31 cellular contexts compared by ENCODE assay signal in genomic region chr3:133092676-133093075, GRCh38. TPM values are rescaled to one million over a fixed set of nuclear protein-coding genes. Genes with fewer than 3 reads are reported as not detected.
"Had no signal": no experiment of that assay in that cellular context is flagged by ENCODE, and none has a peak within 500 bp of the region (broad histone marks: within the 10 kb centered on the region; RNA-seq: fewer than 3 reads in every experiment).

No MANE protein-coding gene starts in this region.

- H3K4me1 Mint-ChIP-seq: activated CD4-positive, alpha-beta T cell treated with anti-CD3 and anti-CD28 coated beads, Interleukin-2, amount 10 ng/mL, durations not matched to agents 24 days and 14 days; activated naive CD8-positive, alpha-beta T cell treated with anti-CD3 and anti-CD28 coated beads for 36 hours; activated T-helper 17 cell treated with anti-CD3 and anti-CD28 coated beads, Interleukin-2, amount 50 U/mL, for 72 hours had no signal

- DNase-seq: activated CD4-positive, alpha-beta T cell treated with anti-CD3 and anti-CD28 coated beads, Interleukin-2, amount 10 ng/mL, durations not matched to agents 24 days and 14 days; activated CD4-positive, alpha-beta T cell treated with anti-CD3 and anti-CD28 coated beads, Interleukin-2, amount 50 U/mL, for 4 hours; activated CD8-positive, alpha-beta T cell treated with anti-CD3 and anti-CD28 coated beads for 36 hours; activated effector memory CD4-positive, alpha-beta T cell treated with anti-CD3 and anti-CD28 coated beads, Interleukin-2, amount 50 U/mL, for 16 hours; activated naive CD4-positive, alpha-beta T cell; activated naive CD4-positive, alpha-beta T cell treated with anti-CD3 and anti-CD28 coated beads, Interleukin-2, amount 50 U/mL, for 16 hours; activated naive CD8-positive, alpha-beta T cell treated with anti-CD3 and anti-CD28 coated beads for 36 hours; activated T-cell treated with anti-CD3 and anti-CD28 coated beads, Interleukin-2, amount 50 U/mL, for 1 hour; activated T-cell treated with anti-CD3 and anti-CD28 coated beads, Interleukin-2, amount 50 U/mL, for 72 hours; amniotic stem cell; aorta; body of pancreas; Kasumi-1; MG63; NCI-H1092; NCI-H1436 treated with DMSO at 0.1 percent for 48 hours; NCI-H1694 treated with DMSO at 0.1 percent for 48 hours; NCI-H2029; NCI-H345; NCI-H524 treated with DMSO at 0.1 percent for 48 hours; PC-3; Peyer's patch; SIG-M5 had no signal

- ATAC-seq: activated CD8-positive, alpha-beta T cell treated with anti-CD3 and anti-CD28 coated beads for 36 hours; activated T-cell treated with anti-CD3 and anti-CD28 coated beads, Interleukin-2, amount 50 U/mL, for 72 hours; activated T-helper 17 cell treated with anti-CD3 and anti-CD28 coated beads, Interleukin-2, amount 50 U/mL, for 72 hours; body of pancreas; PC-3; Right ventricle myocardium inferior had no signal

- H3K27ac ChIP-seq: body of pancreas, breast epithelium, Peyer's patch, RWPE1 had no signal

- H3K9me3 ChIP-seq: body of pancreas, breast epithelium, MG63, Peyer's patch had no signal

- H3K4me3 Mint-ChIP-seq: activated CD4-positive, alpha-beta T cell treated with anti-CD3 and anti-CD28 coated beads, Interleukin-2, amount 10 ng/mL, durations not matched to agents 24 days and 14 days; activated CD8-positive, alpha-beta T cell treated with anti-CD3 and anti-CD28 coated beads for 36 hours; activated naive CD8-positive, alpha-beta T cell treated with anti-CD3 and anti-CD28 coated beads for 36 hours; activated T-cell treated with anti-CD3 and anti-CD28 coated beads, Interleukin-2, amount 50 U/mL, for 72 hours; activated T-helper 17 cell treated with anti-CD3 and anti-CD28 coated beads, Interleukin-2, amount 50 U/mL, for 72 hours; T-helper 1 cell treated with Interleukin-12 subunit alpha and Interleukin-12 subunit beta and Interleukin-4 antibody, amounts not matched to agents 30 μg/mL and 1 μg/mL, for 36 hours; T-helper 2 cell treated with Interferon-gamma antibody and Interleukin-4, amounts not matched to agents 5 μg/mL and 100 μg/mL, for 36 hours had no signal

- H3K4me1 ChIP-seq: body of pancreas, breast epithelium, Peyer's patch had no signal

- H3K36me3 ChIP-seq: breast epithelium, MG63, Peyer's patch had no signal

- H3K27ac Mint-ChIP-seq: activated CD4-positive, alpha-beta T cell treated with anti-CD3 and anti-CD28 coated beads, Interleukin-2, amount 10 ng/mL, durations not matched to agents 24 days and 14 days; activated CD8-positive, alpha-beta T cell treated with anti-CD3 and anti-CD28 coated beads for 36 hours; activated naive CD8-positive, alpha-beta T cell treated with anti-CD3 and anti-CD28 coated beads for 36 hours; activated T-cell treated with anti-CD3 and anti-CD28 coated beads, Interleukin-2, amount 50 U/mL, for 72 hours; activated T-helper 17 cell treated with anti-CD3 and anti-CD28 coated beads, Interleukin-2, amount 50 U/mL, for 72 hours; T-helper 1 cell treated with Interleukin-12 subunit alpha and Interleukin-12 subunit beta and Interleukin-4 antibody, amounts not matched to agents 30 μg/mL and 1 μg/mL, for 36 hours; T-helper 2 cell treated with Interferon-gamma antibody and Interleukin-4, amounts not matched to agents 5 μg/mL and 100 μg/mL, for 36 hours had no signal

- H3K4me3 ChIP-seq: body of pancreas, breast epithelium, MG63, Peyer's patch had no signal

- H3K36me3 Mint-ChIP-seq: activated naive CD8-positive, alpha-beta T cell treated with anti-CD3 and anti-CD28 coated beads for 36 hours had no signal

- H3K9me3 Mint-ChIP-seq: activated CD4-positive, alpha-beta T cell treated with anti-CD3 and anti-CD28 coated beads, Interleukin-2, amount 10 ng/mL, durations not matched to agents 24 days and 14 days; activated CD8-positive, alpha-beta T cell treated with anti-CD3 and anti-CD28 coated beads for 36 hours; activated naive CD8-positive, alpha-beta T cell treated with anti-CD3 and anti-CD28 coated beads for 36 hours; activated T-cell treated with anti-CD3 and anti-CD28 coated beads, Interleukin-2, amount 50 U/mL, for 72 hours; T-helper 1 cell treated with Interleukin-12 subunit alpha and Interleukin-12 subunit beta and Interleukin-4 antibody, amounts not matched to agents 30 μg/mL and 1 μg/mL, for 36 hours; T-helper 2 cell treated with Interferon-gamma antibody and Interleukin-4, amounts not matched to agents 5 μg/mL and 100 μg/mL, for 36 hours had no signal

- H3K27me3 ChIP-seq: body of pancreas, breast epithelium, MG63, Peyer's patch had no signal

RNA-seq across cellular contexts. Expression of gene TMEM108, which starts 54.5 kb away (rescaled TPM):
- total RNA-seq: activated CD4-positive, alpha-beta T cell treated with anti-CD3 and anti-CD28 coated beads, Interleukin-2, amount 10 ng/mL, durations not matched to agents 24 days and 14 days; activated CD8-positive, alpha-beta memory T cell treated with anti-CD3 and anti-CD28 coated beads for 36 hours; activated CD8-positive, alpha-beta T cell treated with anti-CD3 and anti-CD28 coated beads for 36 hours; activated naive CD8-positive, alpha-beta T cell treated with anti-CD3 and anti-CD28 coated beads for 36 hours; NCI-H460; PC-3 had no signal
